28 cellular contexts compared by ENCODE assay signal in the genomic region with DNA sequence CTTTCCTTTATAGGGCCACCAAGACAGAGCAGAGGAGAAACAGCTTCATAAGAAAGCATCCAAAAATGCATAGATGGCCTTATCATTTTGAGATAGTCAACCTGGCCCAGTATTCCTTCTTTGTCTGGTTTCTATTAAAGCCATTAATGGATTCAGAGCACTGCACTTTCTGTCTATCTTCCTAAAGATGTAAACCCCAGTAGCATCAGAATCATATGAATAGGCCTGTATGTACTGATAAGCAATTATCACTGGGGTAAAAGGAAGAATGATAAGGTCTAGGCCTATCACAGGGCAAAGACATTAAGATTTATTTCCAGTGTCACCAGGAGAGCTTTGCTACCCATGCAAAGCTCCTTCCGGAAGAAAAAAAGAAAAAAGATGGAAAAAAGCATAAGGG.
"Had no signal": no experiment of that assay in that cellular context is flagged by ENCODE, and none has a peak within 500 bp of the region (broad histone marks: within the 10 kb centered on the region; RNA-seq: fewer than 3 reads in every experiment).

No MANE protein-coding gene starts in this region.

- H3K9me3 Mint-ChIP-seq: stimulated activated memory B cell treated with anti-CD40 and anti-IgM and Interleukin-4, amounts not matched to agents 10 μg/mL and 1 μg/mL and 100 μg/mL, for 72 hours; stimulated activated naive CD8-positive, alpha-beta T cell treated with anti-CD3 and anti-CD28 coated beads, Interleukin-15, amount 100 ng/mL, for 72 hours; type B pancreatic cell had no signal

- H3K4me3 ChIP-seq: stomach, suprapubic skin, testis, thoracic aorta, thyroid gland, tibial artery, tibial nerve, transverse colon, upper lobe of left lung, upper lobe of right lung, uterus, vagina had no signal

- H3K36me3 Mint-ChIP-seq: stimulated activated effector memory CD8-positive, alpha-beta T cell treated with anti-CD3 and anti-CD28 coated beads, Interleukin-12 subunit alpha, Interleukin-12 subunit beta, amount 100 ng/mL, for 72 hours; stimulated activated memory B cell treated with anti-CD40 and anti-IgM and Interleukin-4, amounts not matched to agents 10 μg/mL and 1 μg/mL and 100 μg/mL, for 72 hours; stimulated activated naive B cell treated with anti-CD40 and anti-IgM and Interleukin-4, amounts not matched to agents 10 μg/mL and 1 μg/mL and 100 μg/mL, for 72 hours; type B pancreatic cell had no signal

- H3K27ac ChIP-seq: stomach, suprapubic skin, testis, thoracic aorta, thyroid gland, tibial artery, tibial nerve, transverse colon, upper lobe of left lung, upper lobe of right lung, uterus, vagina had no signal

- H3K4me1 ChIP-seq: stomach, suprapubic skin, testis, thyroid gland, tibial artery, tibial nerve, transverse colon, upper lobe of left lung, upper lobe of right lung, uterus, vagina had no signal

- ATAC-seq: stimulated activated effector memory CD8-positive, alpha-beta T cell treated with anti-CD3 and anti-CD28 coated beads, Interleukin-12 subunit alpha, Interleukin-12 subunit beta, amount 100 ng/mL, for 72 hours; stimulated activated memory B cell treated with anti-CD40 and anti-IgM and Interleukin-4, amounts not matched to agents 10 μg/mL and 1 μg/mL and 100 μg/mL, for 72 hours; stimulated activated naive B cell treated with anti-CD40 and anti-IgM and Interleukin-4, amounts not matched to agents 10 μg/mL and 1 μg/mL and 100 μg/mL, for 72 hours; stimulated activated naive CD8-positive, alpha-beta T cell treated with anti-CD3 and anti-CD28 coated beads, Interleukin-15, amount 100 ng/mL, for 72 hours; stimulated activated naive CD8-positive, alpha-beta T cell treated with anti-CD3 and anti-CD28 coated beads, Interleukin-15, Interleukin-2, amounts not matched to agents 100 U/mL and 50 U/mL, for 24 hours; upper lobe of right lung had no signal

- H3K27ac Mint-ChIP-seq: stimulated activated effector memory CD8-positive, alpha-beta T cell treated with anti-CD3 and anti-CD28 coated beads, Interleukin-12 subunit alpha, Interleukin-12 subunit beta, amount 100 ng/mL, for 72 hours; stimulated activated memory B cell treated with anti-CD40 and anti-IgM and Interleukin-4, amounts not matched to agents 10 μg/mL and 1 μg/mL and 100 μg/mL, for 72 hours; stimulated activated naive B cell treated with anti-CD40 and anti-IgM and Interleukin-4, amounts not matched to agents 10 μg/mL and 1 μg/mL and 100 μg/mL, for 72 hours; stimulated activated naive CD8-positive, alpha-beta T cell treated with anti-CD3 and anti-CD28 coated beads, Interleukin-15, amount 100 ng/mL, for 72 hours; stimulated activated naive CD8-positive, alpha-beta T cell treated with anti-CD3 and anti-CD28 coated beads, Interleukin-15, Interleukin-2, amounts not matched to agents 100 ng/mL and 50 ng/mL, for 24 hours; type B pancreatic cell had no signal

- DNase-seq: stimulated activated CD4-positive, alpha-beta T cell treated with anti-CD3 and anti-CD28 coated beads, Interleukin-2, amount 100 ng/mL, for 48 hours; stimulated activated CD4-positive, alpha-beta T cell treated with anti-CD3 and anti-CD28 coated beads, Interleukin-4, amount 100 ng/mL, for 1 hour; stimulated activated CD4-positive, alpha-beta T cell treated with anti-CD3 and anti-CD28 coated beads, Interleukin-4, amount 100 ng/mL, for 24 hours; stimulated activated CD4-positive, alpha-beta T cell treated with anti-CD3 and anti-CD28 coated beads, Interleukin-4, amount 100 ng/mL, for 4 hours; stimulated activated CD8-positive, alpha-beta memory T cell treated with anti-CD3 and anti-CD28 coated beads, Interleukin-4, amount 100 ng/mL, for 48 hours; stimulated activated naive B cell treated with anti-CD40 and anti-IgM and Interleukin-4, amounts not matched to agents 10 μg/mL and 1 μg/mL and 100 μg/mL, for 72 hours; stimulated activated naive CD4-positive, alpha-beta T cell; stimulated activated naive CD4-positive, alpha-beta T cell treated with Interleukin-2 at 50 U/mL for 16 hours; stimulated activated naive CD8-positive, alpha-beta T cell treated with anti-CD3 and anti-CD28 coated beads, Interleukin-15, amount 100 ng/mL, for 72 hours; stimulated activated naive CD8-positive, alpha-beta T cell treated with anti-CD3 and anti-CD28 coated beads, Interleukin-15, Interleukin-2, amounts not matched to agents 100 U/mL and 50 U/mL, for 24 hours; stomach; substantia nigra; testis; thyroid gland; tibial artery; transverse colon; trophoblast cell; upper lobe of left lung; upper lobe of right lung; uterus had no signal

- H3K36me3 ChIP-seq: stomach, suprapubic skin, thoracic aorta, thyroid gland, tibial artery, tibial nerve, transverse colon, upper lobe of left lung, upper lobe of right lung, uterus, vagina had no signal

- H3K27me3 ChIP-seq: stomach, suprapubic skin, testis, thyroid gland, tibial artery, tibial nerve, transverse colon, upper lobe of left lung, upper lobe of right lung, uterus, vagina had no signal

- H3K4me3 Mint-ChIP-seq: stimulated activated effector memory CD8-positive, alpha-beta T cell treated with anti-CD3 and anti-CD28 coated beads, Interleukin-12 subunit alpha, Interleukin-12 subunit beta, amount 100 ng/mL, for 72 hours; stimulated activated memory B cell treated with anti-CD40 and anti-IgM and Interleukin-4, amounts not matched to agents 10 μg/mL and 1 μg/mL and 100 μg/mL, for 72 hours; stimulated activated naive B cell treated with anti-CD40 and anti-IgM and Interleukin-4, amounts not matched to agents 10 μg/mL and 1 μg/mL and 100 μg/mL, for 72 hours; stimulated activated naive CD8-positive, alpha-beta T cell treated with anti-CD3 and anti-CD28 coated beads, Interleukin-15, amount 100 ng/mL, for 72 hours; stimulated activated naive CD8-positive, alpha-beta T cell treated with anti-CD3 and anti-CD28 coated beads, Interleukin-15, Interleukin-2, amounts not matched to agents 100 ng/mL and 50 ng/mL, for 24 hours; type B pancreatic cell had no signal

- H3K27me3 Mint-ChIP-seq: stimulated activated memory B cell treated with anti-CD40 and anti-IgM and Interleukin-4, amounts not matched to agents 10 μg/mL and 1 μg/mL and 100 μg/mL, for 72 hours; stimulated activated naive B cell treated with anti-CD40 and anti-IgM and Interleukin-4, amounts not matched to agents 10 μg/mL and 1 μg/mL and 100 μg/mL, for 72 hours; stimulated activated naive CD8-positive, alpha-beta T cell treated with anti-CD3 and anti-CD28 coated beads, Interleukin-15, amount 100 ng/mL, for 72 hours; stimulated activated naive CD8-positive, alpha-beta T cell treated with anti-CD3 and anti-CD28 coated beads, Interleukin-15, Interleukin-2, amounts not matched to agents 100 ng/mL and 50 ng/mL, for 24 hours; type B pancreatic cell had no signal

- H3K4me1 Mint-ChIP-seq: stimulated activated effector memory CD8-positive, alpha-beta T cell treated with anti-CD3 and anti-CD28 coated beads, Interleukin-12 subunit alpha, Interleukin-12 subunit beta, amount 100 ng/mL, for 72 hours; stimulated activated memory B cell treated with anti-CD40 and anti-IgM and Interleukin-4, amounts not matched to agents 10 μg/mL and 1 μg/mL and 100 μg/mL, for 72 hours; stimulated activated naive B cell treated with anti-CD40 and anti-IgM and Interleukin-4, amounts not matched to agents 10 μg/mL and 1 μg/mL and 100 μg/mL, for 72 hours; stimulated activated naive CD8-positive, alpha-beta T cell treated with anti-CD3 and anti-CD28 coated beads, Interleukin-15, amount 100 ng/mL, for 72 hours had no signal

- H3K9me3 ChIP-seq: stomach, suprapubic skin, testis, thoracic aorta, thyroid gland, tibial artery, tibial nerve, transverse colon, upper lobe of left lung, upper lobe of right lung, uterus, vagina had no signal
